19 cellular contexts compared by ENCODE assay signal in genomic region chr5:82448374-82448773, GRCh38.
DNase-seq lines count a peak whose midpoint lies in the region; ATAC-seq, FAIRE-seq and TF ChIP-seq lines count a peak whose summit lies in the region.
"Had no signal": no experiment of that assay in that cellular context is flagged by ENCODE, and none has a peak within 500 bp of the region (broad histone marks: within the 10 kb centered on the region; RNA-seq: fewer than 3 reads in every experiment).

No MANE protein-coding gene starts in this region.

- no peaks in the 10 kb centered on the region for H3K79me2 ChIP-seq in HepG2 (ENCODE audit: insufficient read depth, low read length)
- no peaks in the 10 kb centered on the region for H3K79me2 ChIP-seq in smooth muscle cell (ENCODE audit: low read depth)

- no peaks in the 10 kb centered on the region for H3K27me3 ChIP-seq in HepG2 (ENCODE audit: control insufficient read depth in 1 of 2, insufficient read depth in 2 of 2, low read length in 2 of 2)
- H3K27me3 ChIP-seq in right lobe of liver, result no peaks in the 10 kb centered on the region
- peaks cover 0 to 4% of the 10 kb centered on the region in 2 experiments for H3K27me3 ChIP-seq in mesenchymal stem cell (ENCODE audit: control insufficient read depth in 1 of 2, insufficient read depth in 1 of 2, low read length in 2 of 2)
- H3K27me3 ChIP-seq in smooth muscle cell (ENCODE audit: low read depth), result no peaks in the 10 kb centered on the region

- in situ Hi-C loops in HepG2 (cut with HindIII; ENCODE audit: extremely low pct_ligation_motif_present, low pct_unique_long_range_greater_than_20kb), result no loop called here

- no peak overlapping the region for H3K14ac ChIP-seq in mesenchymal stem cell (ENCODE audit: low read length in 2 of 2)

- H3K4me3 Mint-ChIP-seq in activated CD8-positive, alpha-beta T cell treated with anti-CD3 and anti-CD28 coated beads, Interleukin-2, amount 10 ng/mL, durations not matched to agents 7 days and 5 days, result no peak overlapping the region
- H3K4me3 Mint-ChIP-seq: CD4-positive, alpha-beta T cell had no signal

- no peak for TF ChIP-seq RAD21 in HepG2 (CRISPR knock-in tag; IDR thresholded peaks at IDR 0.05)

- H2AFZ ChIP-seq in HepG2 (ENCODE audit: low read length) (no peak overlapping the region), mesenchymal stem cell (ENCODE audit: low read depth, low read length) (no peak overlapping the region), smooth muscle cell (ENCODE audit: low read depth) (peak overlapping the region; percentile 83)
- H2AFZ ChIP-seq: GM23248 had no signal

- no peak overlapping the region for H2BK5ac ChIP-seq in mesenchymal stem cell (ENCODE audit: low read depth, low read length, poor library complexity, severe bottlenecking)

- H3K27me3 Mint-ChIP-seq in activated CD8-positive, alpha-beta T cell treated with anti-CD3 and anti-CD28 coated beads, Interleukin-2, amount 10 ng/mL, durations not matched to agents 7 days and 5 days (ENCODE audit: low read depth), result peaks cover 7% of the 10 kb centered on the region
- H3K27me3 Mint-ChIP-seq: CD4-positive, alpha-beta T cell had no signal

- DNase-seq in HepG2 (ENCODE audit: low spot score), result peak; percentile 55
- no peak for DNase-seq in right lobe of liver
- no peak for DNase-seq in mesenchymal stem cell
- DNase-seq in smooth muscle cell (lab: John Stamatoyannopoulos, UW; ENCODE audit: unreplicated experiment), result no peak
- DNase-seq in SW 1271 (lab: John Stamatoyannopoulos, UW), result no peak
- no peak for DNase-seq in activated T-cell treated with anti-CD3 and anti-CD28 coated beads, Interleukin-2, amount 50 U/mL, for 1 hour
- no peak for DNase-seq in activated CD8-positive, alpha-beta T cell treated with anti-CD3 and anti-CD28 coated beads, Interleukin-2, amount 10 ng/mL, durations not matched to agents 7 days and 5 days
- DNase-seq: AML-193; Caco-2; CD4-positive, alpha-beta T cell; GM23248 had no signal

- no peak overlapping the region for H3K18ac ChIP-seq in mesenchymal stem cell (ENCODE audit: low read depth in 1 of 2, low read length in 2 of 2)

- TF ChIP-seq EP300 in HepG2 (IDR thresholded peaks at IDR 0.05; ENCODE audit: low read depth in 2 of 2, low read length in 2 of 2), result no peak
- TF ChIP-seq EP300 in HepG2 (CRISPR knock-in tag; IDR thresholded peaks at IDR 0.05; ENCODE audit: borderline replicate concordance), result no peak

- H3K9me3 Mint-ChIP-seq in activated CD8-positive, alpha-beta T cell treated with anti-CD3 and anti-CD28 coated beads, Interleukin-2, amount 10 ng/mL, durations not matched to agents 7 days and 5 days (ENCODE audit: insufficient read depth), result no peaks in the 10 kb centered on the region
- H3K9me3 Mint-ChIP-seq: CD4-positive, alpha-beta T cell had no signal

- H3K9me3 ChIP-seq in HepG2 (ENCODE audit: low read length) (no peaks in the 10 kb centered on the region), right lobe of liver (no peaks in the 10 kb centered on the region), mesenchymal stem cell (ENCODE audit: control insufficient read depth, low read length) (no peaks in the 10 kb centered on the region), smooth muscle cell (replicated peaks; ENCODE audit: low read depth) (no peaks in the 10 kb centered on the region)
- H3K9me3 ChIP-seq: A549, HAP-1 had no signal

- no peak for TF ChIP-seq POLR2A in HepG2 (IDR thresholded peaks at IDR 0.05; ENCODE audit: insufficient read depth in 1 of 2, low read depth in 2 of 2, low read length in 2 of 2)
- TF ChIP-seq POLR2A in right lobe of liver (IDR thresholded peaks at IDR 0.05), result no peak

- intact Hi-C loops in HepG2 (cut with micrococcal nuclease; ENCODE audit: unreplicated experiment) (no loop called here), right lobe of liver (cut with DNase I) (no loop called here)

- CTCF ChIA-PET in HepG2 (lab: Yijun Ruan, JAX; ENCODE audit: low intra/inter-chr PET ratio, low total read pairs), result no interaction called here
- CTCF ChIA-PET in activated CD8-positive, alpha-beta T cell treated with anti-CD3 and anti-CD28 coated beads, Interleukin-2, amount 10 ng/mL, durations not matched to agents 7 days and 5 days (lab: Charles Lee), result no interaction called here

- no peaks in the 10 kb centered on the region for H3K4me1 Mint-ChIP-seq in activated CD8-positive, alpha-beta T cell treated with anti-CD3 and anti-CD28 coated beads, Interleukin-2, amount 10 ng/mL, durations not matched to agents 7 days and 5 days (ENCODE audit: low read depth)

- H3K79me1 ChIP-seq in mesenchymal stem cell (replicated peaks; ENCODE audit: low read length, poor library complexity, severe bottlenecking), result no peaks in the 10 kb centered on the region

- no peak overlapping the region for H4K91ac ChIP-seq in mesenchymal stem cell (ENCODE audit: low read length)

- H2BK12ac ChIP-seq in mesenchymal stem cell (ENCODE audit: low read length in 2 of 2), result no peak overlapping the region

- H4K20me1 ChIP-seq in HepG2 (ENCODE audit: insufficient read depth, low read length), result no peaks in the 10 kb centered on the region
- H4K20me1 ChIP-seq in smooth muscle cell (ENCODE audit: low read depth), result no peaks in the 10 kb centered on the region

- H4K8ac ChIP-seq in mesenchymal stem cell (ENCODE audit: low read length), result no peak overlapping the region

- BruUV-seq in HepG2 (replicated peaks; lab: Mats Ljungman, UMichigan), result no TSS peak

- ATAC-seq in HepG2, result peak; percentile 97
- ATAC-seq in right lobe of liver, result no peak
- no peak for ATAC-seq in activated CD8-positive, alpha-beta T cell treated with anti-CD3 and anti-CD28 coated beads, Interleukin-2, amount 10 ng/mL, durations not matched to agents 7 days and 5 days
- ATAC-seq: A549 had no signal

- POLR2A ChIA-PET in HepG2 (lab: Yijun Ruan, JAX), result no interaction called here
- POLR2A ChIA-PET in activated CD8-positive, alpha-beta T cell treated with anti-CD3 and anti-CD28 coated beads, Interleukin-2, amount 10 ng/mL, durations not matched to agents 7 days and 5 days (lab: Charles Lee), result no interaction called here

- H3K4me2 ChIP-seq in HepG2 (ENCODE audit: low read depth, low read length) (peak overlapping the region; percentile 43), mesenchymal stem cell (ENCODE audit: low read length, poor library complexity, severe bottlenecking) (no peak overlapping the region), smooth muscle cell (peak overlapping the region; percentile 76)
- H3K4me2 ChIP-seq: A549 had no signal

- no peaks in the 10 kb centered on the region for H3K36me3 Mint-ChIP-seq in activated CD8-positive, alpha-beta T cell treated with anti-CD3 and anti-CD28 coated beads, Interleukin-2, amount 10 ng/mL, durations not matched to agents 7 days and 5 days (ENCODE audit: low read depth)

- H2BK15ac ChIP-seq in mesenchymal stem cell (ENCODE audit: low read depth, poor library complexity, severe bottlenecking), result no peak overlapping the region

- TF ChIP-seq CTCF in HepG2 (CRISPR knock-in tag; IDR thresholded peaks at IDR 0.05), result no peak; the same call in 1 of the 2 replicates
- no peak for TF ChIP-seq CTCF in right lobe of liver (IDR thresholded peaks at IDR 0.05)
- no peak for TF ChIP-seq CTCF in smooth muscle cell (IDR thresholded peaks at IDR 0.05; ENCODE audit: borderline replicate concordance, insufficient read depth, poor library complexity, severe bottlenecking)

- H3K4me3 ChIP-seq in HepG2 (replicated peaks in 1 of 3; ENCODE audit: insufficient read depth in 1 of 3, low read depth in 2 of 3, low read length in 3 of 3) (no peak overlapping the region), right lobe of liver (no peak overlapping the region), mesenchymal stem cell (ENCODE audit: insufficient read depth in 1 of 2, low read depth in 1 of 2, low read length in 2 of 2) (no peak overlapping the region), smooth muscle cell (no peak overlapping the region)
- H3K4me3 ChIP-seq: A549, GM23248, HAP-1 had no signal

- H3K27ac Mint-ChIP-seq in activated CD8-positive, alpha-beta T cell treated with anti-CD3 and anti-CD28 coated beads, Interleukin-2, amount 10 ng/mL, durations not matched to agents 7 days and 5 days, result no peak overlapping the region
- H3K27ac Mint-ChIP-seq: CD4-positive, alpha-beta T cell had no signal

- H3K36me3 ChIP-seq in HepG2 (replicated peaks in 1 of 2; ENCODE audit: control insufficient read depth in 1 of 2, insufficient read depth in 2 of 2, low read length in 2 of 2) (no peaks in the 10 kb centered on the region), right lobe of liver (no peaks in the 10 kb centered on the region), mesenchymal stem cell (ENCODE audit: control insufficient read depth in 1 of 2, insufficient read depth in 2 of 2, low read depth in 1 of 2, low read length in 2 of 2) (no peaks in the 10 kb centered on the region), smooth muscle cell (ENCODE audit: low read depth) (no peaks in the 10 kb centered on the region)
- H3K36me3 ChIP-seq: HAP-1 had no signal

- no peak overlapping the region for H3K27ac ChIP-seq in HepG2 (ENCODE audit: extremely low read length, insufficient read depth, low read length)
- H3K27ac ChIP-seq in right lobe of liver, result no peak overlapping the region
- no peak overlapping the region for H3K27ac ChIP-seq in mesenchymal stem cell (ENCODE audit: low read length, poor library complexity, severe bottlenecking)
- H3K27ac ChIP-seq in smooth muscle cell (ENCODE audit: low read depth), result peak overlapping the region; percentile 6
- H3K27ac ChIP-seq: 22Rv1, A549, C4-2B, GM23248 had no signal

- no peak overlapping the region for H3K4ac ChIP-seq in mesenchymal stem cell (ENCODE audit: low read depth in 1 of 2, low read length in 2 of 2)

- H3K23ac ChIP-seq in mesenchymal stem cell (ENCODE audit: low read length in 2 of 2), result no peak overlapping the region

- H2BK120ac ChIP-seq in mesenchymal stem cell (ENCODE audit: low read depth, low read length), result no peak overlapping the region

- 0% methylated on average over 2 of the region's 2 CpGs for WGBS in HepG2 (ENCODE audit: low lambda C conversion rate)
- WGBS in right lobe of liver (ENCODE audit: insufficient coverage, low coverage, low lambda C conversion rate, missing lambda C conversion rate), result 17% methylated on average over 2 of the region's 2 CpGs
- WGBS in mesenchymal stem cell, result 43% methylated on average over 1 of the region's 2 CpGs
- WGBS in smooth muscle cell (ENCODE audit: low lambda C conversion rate), result 64% methylated on average over 2 of the region's 2 CpGs

- no peak for FAIRE-seq in HepG2 (lab: Jason Lieb, UNC)
- FAIRE-seq: A549, D721Med, G401.6, GM12891, GM19239 had no signal

- H3K9ac ChIP-seq in HepG2 (ENCODE audit: insufficient read depth, low read depth, low read length), result no peak overlapping the region
- peak overlapping the region; percentile 66 for H3K9ac ChIP-seq in mesenchymal stem cell (ENCODE audit: low read length)
- H3K9ac ChIP-seq in smooth muscle cell (ENCODE audit: low read depth), result no peak overlapping the region
- H3K9ac ChIP-seq: GM23248 had no signal

- no peak overlapping the region for H2AK5ac ChIP-seq in mesenchymal stem cell (ENCODE audit: low read length, severe bottlenecking)

- H3K4me1 ChIP-seq in HepG2 (ENCODE audit: insufficient read depth, low read length), result peaks cover 38% of the 10 kb centered on the region
- H3K4me1 ChIP-seq in right lobe of liver, result no peaks in the 10 kb centered on the region
- no peaks in the 10 kb centered on the region for H3K4me1 ChIP-seq in mesenchymal stem cell (ENCODE audit: control insufficient read depth, insufficient read depth, low read depth, low read length)
- no peaks in the 10 kb centered on the region for H3K4me1 ChIP-seq in smooth muscle cell (ENCODE audit: low read depth)
- H3K4me1 ChIP-seq: A549, HAP-1 had no signal

- H3F3A ChIP-seq in smooth muscle cell (ENCODE audit: low read depth), result no peaks in the 10 kb centered on the region
